16 cellular contexts compared by ENCODE assay signal in genomic region chr3:9468460-9468859, GRCh38.
DNase-seq lines count a peak whose midpoint lies in the region; ATAC-seq and TF ChIP-seq lines count a peak whose summit lies in the region.
"Had no signal": no experiment of that assay in that cellular context is flagged by ENCODE, and none has a peak within 500 bp of the region (broad histone marks: within the 10 kb centered on the region; RNA-seq: fewer than 3 reads in every experiment).

No MANE protein-coding gene starts in this region.

- peak; percentile 46; the same call in 1 of the 2 replicates for ATAC-seq in IMR-90 (ENCODE audit: low read depth)
- ATAC-seq in activated naive CD8-positive, alpha-beta T cell treated with anti-CD3 and anti-CD28 coated beads, Interleukin-2, amount 50 U/mL, for 24 hours, result peak; percentile 45
- no peak for ATAC-seq in GM19463 (IDR thresholded peaks at IDR 0.05; ENCODE audit: unreplicated experiment)
- ATAC-seq: Panc1 had no signal

- no peaks in the 10 kb centered on the region for H3K9me3 ChIP-seq in IMR-90 (ENCODE audit: control insufficient read depth, insufficient read depth, low read length)
- H3K9me3 ChIP-seq: A549, transverse colon had no signal

- H2BK120ac ChIP-seq in IMR-90 (ENCODE audit: low read depth, low read length), result no peak overlapping the region

- no peak overlapping the region for H3K4me2 ChIP-seq in IMR-90 (ENCODE audit: low read depth, low read length)
- H3K4me2 ChIP-seq: A549, hepatocyte had no signal

- in situ Hi-C loops in IMR-90 (cut with MboI; ENCODE audit: low sequenced_read_pairs), result no loop called here

- H3K79me1 ChIP-seq in IMR-90 (ENCODE audit: low read depth in 1 of 2, low read length in 2 of 2), result peaks cover 52 to 60% of the 10 kb centered on the region in 2 experiments

- H3K9me3 Mint-ChIP-seq in activated naive CD8-positive, alpha-beta T cell treated with anti-CD3 and anti-CD28 coated beads, Interleukin-2, amount 50 U/mL, for 24 hours, result no peaks in the 10 kb centered on the region
- no peaks in the 10 kb centered on the region for H3K9me3 Mint-ChIP-seq in progenitor cell of endocrine pancreas (ENCODE audit: low read depth)

- POLR2A ChIA-PET in IMR-90 (lab: Charles Lee; ENCODE audit: unreplicated experiment), result no interaction called here

- no peak overlapping the region for H3K4me3 ChIP-seq in IMR-90 (ENCODE audit: insufficient read depth, low read depth, low read length)
- H3K4me3 ChIP-seq: A549, hepatocyte, transverse colon had no signal

- dilution Hi-C loops in IMR-90 (cut with HindIII; ENCODE audit: low sequenced_read_pairs, unreplicated experiment), result no loop called here

- DNase-seq in activated CD4-positive, alpha-beta T cell treated with anti-CD3 and anti-CD28 coated beads for 48 hours, result peak; percentile 57
- no peak for DNase-seq in activated CD4-positive, alpha-beta T cell treated with anti-CD3 and anti-CD28 coated beads for 1 hour
- DNase-seq in IMR-90, result peak; percentile 37
- DNase-seq in activated naive CD8-positive, alpha-beta T cell treated with anti-CD3 and anti-CD28 coated beads, Interleukin-2, amount 50 U/mL, for 24 hours, result no peak
- DNase-seq in progenitor cell of endocrine pancreas (ENCODE audit: low spot score, unreplicated experiment), result no peak
- DNase-seq in cerebellar nuclear complex (lab: John Stamatoyannopoulos, UW), result no peak
- DNase-seq in NCI-H345 treated with DMSO at 0.1 percent for 48 hours (lab: John Stamatoyannopoulos, UW; ENCODE audit: unreplicated experiment), result no peak
- DNase-seq: caudate nucleus, COR-L47, NCI-H1417, NCI-H446, transverse colon had no signal

- intact Hi-C loops in IMR-90 (cut with micrococcal nuclease), result loop anchor here (5.0 kb wide), 1 partner anchor 36 kb away; no protein-coding TSS in a partner anchor

- no peaks in the 10 kb centered on the region for H3K27me3 ChIP-seq in IMR-90 (ENCODE audit: control insufficient read depth, insufficient read depth, low read length)
- H3K27me3 ChIP-seq: hepatocyte, transverse colon had no signal

- H3K36me3 ChIP-seq in IMR-90 (ENCODE audit: control insufficient read depth, insufficient read depth, low read length), result peaks cover 60% of the 10 kb centered on the region

- H3K9ac ChIP-seq in IMR-90 (ENCODE audit: low read depth, low read length), result no peak overlapping the region

- 0 out of 4 replicates have a peak overlapping the region, but pooled peaks of 1 of the 2 experiments have one; percentile 14 for H4K8ac ChIP-seq in IMR-90 (ENCODE audit: low read depth in 2 of 2, low read length in 2 of 2)

- WGBS in IMR-90 (ENCODE audit: extremely low coverage in 2 of 2, insufficient read length in 1 of 2), 2 experiments, result 71% methylated on average over 1 of the region's 7 CpGs; no CpG with 5 or more reads in 1 of the 2 experiments

- peaks cover 8% of the 10 kb centered on the region for H3K4me1 Mint-ChIP-seq in activated naive CD8-positive, alpha-beta T cell treated with anti-CD3 and anti-CD28 coated beads, Interleukin-2, amount 50 U/mL, for 24 hours
- H3K4me1 Mint-ChIP-seq in progenitor cell of endocrine pancreas (ENCODE audit: low read depth), result no peaks in the 10 kb centered on the region

- peaks cover 67% of the 10 kb centered on the region for H3K36me3 Mint-ChIP-seq in activated naive CD8-positive, alpha-beta T cell treated with anti-CD3 and anti-CD28 coated beads, Interleukin-2, amount 50 U/mL, for 24 hours (ENCODE audit: low read depth)
- H3K36me3 Mint-ChIP-seq in progenitor cell of endocrine pancreas (ENCODE audit: insufficient read depth), result peaks cover 36% of the 10 kb centered on the region

- no peak for TF ChIP-seq POLR2A in IMR-90 (IDR thresholded peaks at IDR 0.05; ENCODE audit: low read depth, low read length)

- no peak for TF ChIP-seq RAD21 in IMR-90 (IDR thresholded peaks at IDR 0.05; ENCODE audit: low read length)

- no peak for TF ChIP-seq CTCF in IMR-90 (conservative IDR thresholded peaks at IDR 0.05; ENCODE audit: low read depth, low read length)
- TF ChIP-seq CTCF in progenitor cell of endocrine pancreas (IDR thresholded peaks at IDR 0.05; ENCODE audit: unreplicated experiment), result no peak

- no peak overlapping the region for H3K4ac ChIP-seq in IMR-90 (ENCODE audit: low read depth, low read length)

- H3K4me1 ChIP-seq in IMR-90 (ENCODE audit: control insufficient read depth, insufficient read depth, low read length), result no peaks in the 10 kb centered on the region
- H3K4me1 ChIP-seq: transverse colon had no signal

- no peak overlapping the region for H2BK15ac ChIP-seq in IMR-90 (ENCODE audit: low read depth, low read length)

- H3K4me3 Mint-ChIP-seq in activated naive CD8-positive, alpha-beta T cell treated with anti-CD3 and anti-CD28 coated beads, Interleukin-2, amount 50 U/mL, for 24 hours, result no peak overlapping the region
- no peak overlapping the region for H3K4me3 Mint-ChIP-seq in progenitor cell of endocrine pancreas (ENCODE audit: low read depth)

- H2BK5ac ChIP-seq in IMR-90 (ENCODE audit: low read depth, low read length, poor library complexity, severe bottlenecking), result no peak overlapping the region

- no peaks in the 10 kb centered on the region for H3K27me3 Mint-ChIP-seq in activated naive CD8-positive, alpha-beta T cell treated with anti-CD3 and anti-CD28 coated beads, Interleukin-2, amount 50 U/mL, for 24 hours
- H3K27me3 Mint-ChIP-seq in progenitor cell of endocrine pancreas, result no peaks in the 10 kb centered on the region

- BruUV-seq in IMR-90 (replicated peaks; lab: Mats Ljungman, UMichigan), result no TSS peak

- no peak overlapping the region for H4K5ac ChIP-seq in IMR-90 (ENCODE audit: low read depth, low read length)

- CTCF ChIA-PET in IMR-90 (lab: Yijun Ruan, JAX), result no interaction called here

- no peak overlapping the region for H3K27ac ChIP-seq in IMR-90 (ENCODE audit: insufficient read depth, low read length)
- H3K27ac ChIP-seq: A549, hepatocyte, transverse colon had no signal

- no peak overlapping the region for H4K91ac ChIP-seq in IMR-90 (ENCODE audit: insufficient read depth, low read depth, low read length)

- H4K20me1 ChIP-seq in IMR-90 (ENCODE audit: insufficient read depth, low read length), result peaks cover 25% of the 10 kb centered on the region

- H2AFZ ChIP-seq in IMR-90 (replicated peaks; ENCODE audit: low read length, poor library complexity), result no peak overlapping the region
- H2AFZ ChIP-seq: hepatocyte had no signal

- H2BK20ac ChIP-seq in IMR-90 (ENCODE audit: low read depth, low read length), result no peak overlapping the region

- H3K14ac ChIP-seq in IMR-90 (replicated peaks; ENCODE audit: low read depth, low read length), result no peak overlapping the region

- peaks cover 14% of the 10 kb centered on the region for H3K9me1 ChIP-seq in IMR-90 (ENCODE audit: insufficient read depth, low read length)

- H2AK5ac ChIP-seq in IMR-90 (ENCODE audit: low read depth, low read length), result no peak overlapping the region

- peak overlapping the region; percentile 76 for H3K27ac Mint-ChIP-seq in activated naive CD8-positive, alpha-beta T cell treated with anti-CD3 and anti-CD28 coated beads, Interleukin-2, amount 50 U/mL, for 24 hours
- H3K27ac Mint-ChIP-seq in progenitor cell of endocrine pancreas, result peak overlapping the region; percentile 81

- no peak overlapping the region for H3K18ac ChIP-seq in IMR-90 (ENCODE audit: low read depth, low read length)

- H3K56ac ChIP-seq in IMR-90 (ENCODE audit: extremely low read depth, insufficient read depth, low read length), result no peak overlapping the region

- no peak overlapping the region for H2AK9ac ChIP-seq in IMR-90 (replicated peaks; ENCODE audit: low read depth, low read length, poor library complexity)

- H3K23ac ChIP-seq in IMR-90 (ENCODE audit: low read depth, low read length), result no peak overlapping the region

TF ChIP-seq in IMR-90, 13 proteins besides CTCF, POLR2A, EP300 and RAD21:
- TF ChIP-seq BHLHE40 (IDR thresholded peaks at IDR 0.05; ENCODE audit: low read depth, low read length) (no peak), MXI1 (IDR thresholded peaks at IDR 0.05; ENCODE audit: borderline replicate concordance, low read depth, low read length) (no peak), NFE2L2 (IDR thresholded peaks at IDR 0.05; ENCODE audit: low read depth, low read length) (no peak)
- TF ChIP-seq, protein P1, sequence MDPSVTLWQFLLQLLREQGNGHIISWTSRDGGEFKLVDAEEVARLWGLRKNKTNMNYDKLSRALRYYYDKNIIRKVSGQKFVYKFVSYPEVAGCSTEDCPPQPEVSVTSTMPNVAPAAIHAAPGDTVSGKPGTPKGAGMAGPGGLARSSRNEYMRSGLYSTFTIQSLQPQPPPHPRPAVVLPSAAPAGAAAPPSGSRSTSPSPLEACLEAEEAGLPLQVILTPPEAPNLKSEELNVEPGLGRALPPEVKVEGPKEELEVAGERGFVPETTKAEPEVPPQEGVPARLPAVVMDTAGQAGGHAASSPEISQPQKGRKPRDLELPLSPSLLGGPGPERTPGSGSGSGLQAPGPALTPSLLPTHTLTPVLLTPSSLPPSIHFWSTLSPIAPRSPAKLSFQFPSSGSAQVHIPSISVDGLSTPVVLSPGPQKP (IDR thresholded peaks at IDR 0.05; ENCODE audit: borderline replicate concordance, low read depth, low read length), result no peak
TF ChIP-seq in IMR-90: peak in this region for 0.

Comparison
In these comparisons a context has a peak if more than half of its experiments do, and no peak if none do; other contexts are left out.
1. DNase-seq: peak in activated CD4-positive, alpha-beta T cell treated with anti-CD3 and anti-CD28 coated beads for 48 hours (single experiment) and IMR-90 (single experiment); none in activated CD4-positive, alpha-beta T cell treated with anti-CD3 and anti-CD28 coated beads for 1 hour (single experiment), activated naive CD8-positive, alpha-beta T cell treated with anti-CD3 and anti-CD28 coated beads, Interleukin-2, amount 50 U/mL, for 24 hours (single experiment), progenitor cell of endocrine pancreas (single experiment), cerebellar nuclear complex (0 of 2) and NCI-H345 treated with DMSO at 0.1 percent for 48 hours (single experiment).